Comparison of ENCODE assay signal across 8 cellular contexts in genomic region chr9:98118640-98119601, GRCh38. TPM values are rescaled to one million over a fixed set of nuclear protein-coding genes. Genes with fewer than 3 reads are reported as not detected.
DNase-seq lines count a peak whose midpoint lies in the region; ATAC-seq and TF ChIP-seq lines count a peak whose summit lies in the region.

Gene TRIM14, minus strand, starts transcription at chr9:98119222. Its CDS starts 34 bp downstream, at chr9:98119188.

- peaks cover 12% of the 10 kb centered on the region for H3K36me3 ChIP-seq in DOHH2 (ENCODE audit: control insufficient read depth, low read length)
- no peaks in the 10 kb centered on the region for H3K36me3 ChIP-seq in IMR-90 (ENCODE audit: control insufficient read depth, insufficient read depth, low read length)
- no peaks in the 10 kb centered on the region for H3K36me3 ChIP-seq in adipocyte (ENCODE audit: control insufficient read depth, insufficient read depth, low read length, severe bottlenecking)
- no peaks in the 10 kb centered on the region for H3K36me3 ChIP-seq in right atrium auricular region

- peaks cover 3% of the 10 kb centered on the region; the same call in 1 of the 2 replicates for H3K9me1 ChIP-seq in IMR-90 (ENCODE audit: insufficient read depth, low read length)

- BruUV-seq in IMR-90 (replicated peaks; lab: Mats Ljungman, UMichigan) = no TSS peak

- H3K18ac ChIP-seq in IMR-90 (ENCODE audit: low read depth, low read length) = peak within 1 kb of the TSS; percentile 16; the same call in 1 of the 2 replicates

- TF ChIP-seq CTCF in DOHH2 (IDR thresholded peaks at IDR 0.05; ENCODE audit: low read depth, low read length, poor library complexity, severe bottlenecking) = no peak
- TF ChIP-seq CTCF in IMR-90 (conservative IDR thresholded peaks at IDR 0.05; ENCODE audit: low read depth, low read length) = peak; percentile 46
- TF ChIP-seq CTCF in right atrium auricular region (IDR thresholded peaks at IDR 0.05) = no peak
- TF ChIP-seq CTCF in retinal pigment epithelial cell (conservative IDR thresholded peaks at IDR 0.05; ENCODE audit: low read depth, low read length) = no peak

- dilution Hi-C loops in IMR-90 (cut with HindIII; ENCODE audit: low sequenced_read_pairs, unreplicated experiment) = no loop called here

- 10% methylated on average over 32 of the region's 71 CpGs; no CpG with 5 or more reads in 1 of the 2 experiments for WGBS in IMR-90 (ENCODE audit: extremely low coverage in 2 of 2, insufficient read length in 1 of 2), 2 experiments

- H2BK120ac ChIP-seq in IMR-90 (ENCODE audit: low read depth, low read length) = peak within 1 kb of the TSS; percentile 72

- H3K79me1 ChIP-seq in IMR-90 (ENCODE audit: low read depth in 1 of 2, low read length in 2 of 2) = peaks cover 5 to 15% of the 10 kb centered on the region in 2 experiments; a peak in 2 of 4 replicates

- intact Hi-C loops in IMR-90 (cut with micrococcal nuclease) = loop anchor here (2.0 kb wide), 2 partner anchors 144 to 196 kb away; partner anchors contain the start of gene TRMO

- in situ Hi-C loops in IMR-90 (cut with MboI; ENCODE audit: low sequenced_read_pairs) = no loop called here

- H4K91ac ChIP-seq in IMR-90 (ENCODE audit: insufficient read depth, low read depth, low read length) = peak within 1 kb of the TSS; percentile 62

- peak within 1 kb of the TSS; percentile 91 for H2AK9ac ChIP-seq in IMR-90 (replicated peaks; ENCODE audit: low read depth, low read length, poor library complexity)

- H3K27ac ChIP-seq in DOHH2 (ENCODE audit: low read depth, low read length) = peak within 1 kb of the TSS; percentile 57
- peak within 1 kb of the TSS; percentile 10 for H3K27ac ChIP-seq in IMR-90 (ENCODE audit: insufficient read depth, low read length)
- peak within 1 kb of the TSS; percentile 7 to 31 for H3K27ac ChIP-seq in right atrium auricular region

- peak within 1 kb of the TSS; percentile 56; the same call in 1 of the 2 replicates for H4K5ac ChIP-seq in IMR-90 (ENCODE audit: low read depth, low read length)

- H2BK15ac ChIP-seq in IMR-90 (ENCODE audit: low read depth, low read length) = peak within 1 kb of the TSS; percentile 5; the same call in 1 of the 3 replicates

- H3K79me2 ChIP-seq in DOHH2 (ENCODE audit: control insufficient read depth, low read length) = peaks cover 25% of the 10 kb centered on the region

- peak; percentile 64 for ATAC-seq in GM21390 (IDR thresholded peaks at IDR 0.05; ENCODE audit: unreplicated experiment)
- ATAC-seq in IMR-90 (ENCODE audit: low read depth) = peak; percentile 98

- H3K27me3 ChIP-seq in DOHH2 (ENCODE audit: control insufficient read depth, low read length) (no peaks in the 10 kb centered on the region), IMR-90 (ENCODE audit: control insufficient read depth, insufficient read depth, low read length) (no peaks in the 10 kb centered on the region), adipocyte (replicated peaks; ENCODE audit: control insufficient read depth, insufficient read depth, low read length) (peaks cover 9% of the 10 kb centered on the region), right atrium auricular region (no peaks in the 10 kb centered on the region)

- no peak within 1 kb of the TSS for H2BK5ac ChIP-seq in IMR-90 (ENCODE audit: low read depth, low read length, poor library complexity, severe bottlenecking)

- peak; percentile 39 for TF ChIP-seq RAD21 in IMR-90 (IDR thresholded peaks at IDR 0.05; ENCODE audit: low read length)

- 0 out of 2 replicates have a peak within 1 kb of the TSS, but pooled peaks have one; percentile 20 for H2BK20ac ChIP-seq in IMR-90 (ENCODE audit: low read depth, low read length)

- H4K20me1 ChIP-seq in DOHH2 (ENCODE audit: control insufficient read depth, insufficient read depth, low read depth, low read length) = no peaks in the 10 kb centered on the region
- no peaks in the 10 kb centered on the region for H4K20me1 ChIP-seq in IMR-90 (ENCODE audit: insufficient read depth, low read length)

- H3K9me2 ChIP-seq in DOHH2 (replicated peaks; ENCODE audit: control insufficient read depth, low read length) = no peaks in the 10 kb centered on the region

- no peaks in the 10 kb centered on the region for H3K9me3 ChIP-seq in DOHH2 (ENCODE audit: control insufficient read depth, insufficient read depth, low read length)
- no peaks in the 10 kb centered on the region for H3K9me3 ChIP-seq in IMR-90 (ENCODE audit: control insufficient read depth, insufficient read depth, low read length)
- H3K9me3 ChIP-seq in adipocyte (ENCODE audit: control insufficient read depth, low read length) = no peaks in the 10 kb centered on the region
- H3K9me3 ChIP-seq in right atrium auricular region = no peaks in the 10 kb centered on the region

- H3F3A ChIP-seq in DOHH2 (ENCODE audit: control insufficient read depth, insufficient read depth) = peaks cover 3% of the 10 kb centered on the region; the same call in 1 of the 2 replicates

- peak within 1 kb of the TSS; percentile 45; the same call in 1 of the 2 replicates for H2AK5ac ChIP-seq in IMR-90 (ENCODE audit: low read depth, low read length)

- H3K9ac ChIP-seq in IMR-90 (ENCODE audit: low read depth, low read length) = peak within 1 kb of the TSS; percentile 38
- peak within 1 kb of the TSS; percentile 35 for H3K9ac ChIP-seq in adipocyte (ENCODE audit: low read length)

- H2AFZ ChIP-seq in IMR-90 (replicated peaks; ENCODE audit: low read length, poor library complexity) = peak within 1 kb of the TSS; percentile 97

- peak within 1 kb of the TSS; percentile 84 for H3K4me2 ChIP-seq in DOHH2 (ENCODE audit: low read length)
- H3K4me2 ChIP-seq in IMR-90 (ENCODE audit: low read depth, low read length) = peak within 1 kb of the TSS; percentile 91

- H3K56ac ChIP-seq in IMR-90 (ENCODE audit: extremely low read depth, insufficient read depth, low read length) = peak within 1 kb of the TSS; percentile 75; the same call in 1 of the 2 replicates

- H3K23ac ChIP-seq in IMR-90 (ENCODE audit: low read depth, low read length) = peak within 1 kb of the TSS; percentile 76

- H3K4ac ChIP-seq in IMR-90 (ENCODE audit: low read depth, low read length) = peak within 1 kb of the TSS; percentile 54

- DNase-seq in IMR-90 (peak; percentile 55), SW 1271 (lab: John Stamatoyannopoulos, UW) (peak; percentile 75 to 85), adipocyte (ENCODE audit: low read depth) (peak; percentile 75), right atrium auricular region (ENCODE audit: low spot score) (no peak), retinal pigment epithelial cell (ENCODE audit: low read depth) (no peak), NCI-H446 (lab: John Stamatoyannopoulos, UW) (no peak)

- no peak for TF ChIP-seq POLR2A in IMR-90 (IDR thresholded peaks at IDR 0.05; ENCODE audit: low read depth, low read length)

- CTCF ChIA-PET in IMR-90 (lab: Yijun Ruan, JAX) = interaction anchor here (0.7 to 1.0 kb wide), 2 partner anchors 138 to 141 kb away, joined by 3 to 5 read pairs; no protein-coding TSS in a partner anchor

- peak within 1 kb of the TSS; percentile 68 to 94 for H4K8ac ChIP-seq in IMR-90 (ENCODE audit: low read depth in 2 of 2, low read length in 2 of 2)

- peak within 1 kb of the TSS; percentile 78 for H3K4me3 ChIP-seq in DOHH2 (ENCODE audit: low read length)
- peak within 1 kb of the TSS; percentile 70 for H3K4me3 ChIP-seq in IMR-90 (ENCODE audit: insufficient read depth, low read depth, low read length)
- peak within 1 kb of the TSS; percentile 79 for H3K4me3 ChIP-seq in adipocyte (ENCODE audit: low read length)
- peak within 1 kb of the TSS; percentile 45 to 59 for H3K4me3 ChIP-seq in right atrium auricular region
- H3K4me3 ChIP-seq in retinal pigment epithelial cell (ENCODE audit: low read length) = peak within 1 kb of the TSS; percentile 66

- POLR2A ChIA-PET in IMR-90 (lab: Charles Lee; ENCODE audit: unreplicated experiment) = interaction anchor here (0.6 kb wide), 1 partner anchor 177 kb away, joined by 9 read pairs; no protein-coding TSS in a partner anchor

- peaks cover 68% of the 10 kb centered on the region for H3K4me1 ChIP-seq in DOHH2 (ENCODE audit: control insufficient read depth, low read length)
- no peaks in the 10 kb centered on the region for H3K4me1 ChIP-seq in IMR-90 (ENCODE audit: control insufficient read depth, insufficient read depth, low read length)
- no peaks in the 10 kb centered on the region for H3K4me1 ChIP-seq in adipocyte (ENCODE audit: control insufficient read depth, insufficient read depth, low read length)
- peaks cover 0 to 10% of the 10 kb centered on the region in 2 donors for H3K4me1 ChIP-seq in right atrium auricular region

- peak within 1 kb of the TSS; percentile 71 for H3K14ac ChIP-seq in IMR-90 (replicated peaks; ENCODE audit: low read depth, low read length)

TF ChIP-seq in IMR-90, 13 proteins besides CTCF, POLR2A, EP300 and RAD21:
- no peak for TF ChIP-seq MAZ (IDR thresholded peaks at IDR 0.05; ENCODE audit: borderline replicate concordance, low read depth, low read length)
- TF ChIP-seq SMC3 (IDR thresholded peaks at IDR 0.05; ENCODE audit: low read depth, low read length) = peak; percentile 25; the same call in 1 of the 2 replicates
- TF ChIP-seq MXI1 (IDR thresholded peaks at IDR 0.05; ENCODE audit: borderline replicate concordance, low read depth, low read length) = peak; percentile 78; the same call in 1 of the 2 replicates
- TF ChIP-seq NFE2L2 (IDR thresholded peaks at IDR 0.05; ENCODE audit: low read depth, low read length) = no peak
- peak; percentile 75; the same call in 1 of the 2 replicates for TF ChIP-seq BHLHE40 (IDR thresholded peaks at IDR 0.05; ENCODE audit: low read depth, low read length)
TF ChIP-seq in IMR-90: peak in this region for 3.

RNA-seq across cellular contexts. Expression of gene TRIM14, which starts in this region (rescaled TPM):
- total RNA-seq in IMR-90 (2012; rRNA removed) = 3.0 and 3.1 TPM in 2 replicates
- polyA plus RNA-seq in IMR-90 (2012; rRNA removed) = 8.5 and 8.8 TPM in 2 replicates
- 4.9 and 10.8 TPM in 2 replicates for polyA plus RNA-seq in IMR-90 (2012; cell fraction: cytosol; rRNA removed)
- polyA plus RNA-seq in IMR-90 (2012; cell fraction: nucleus; rRNA removed; ENCODE audit: low replicate concordance) = 9.1 and 11.8 TPM in 2 replicates
- 1 to 10 TPM; 1.8 to 2.0 TPM for total RNA-seq in right atrium auricular region

Comparison
In these comparisons a context has a peak if more than half of its experiments do, and no peak if none do; other contexts are left out.
1. DNase-seq: peak in IMR-90 (single experiment), SW 1271 (2 of 2) and adipocyte (single experiment); none in right atrium auricular region (single experiment), retinal pigment epithelial cell (single experiment) and NCI-H446 (0 of 2).
2. Peak in every context shown above with its lines, with median percentiles within 50 percentile points of each other: H3K27ac ChIP-seq and H3K4me3 ChIP-seq.